4 cellular contexts compared by ENCODE assay signal in genomic region chr6:84821314-84821713, GRCh38. TPM values are rescaled to one million over a fixed set of nuclear protein-coding genes. Genes with fewer than 3 reads are reported as not detected.
"Had no signal": no experiment of that assay in that cellular context is flagged by ENCODE, and none has a peak within 500 bp of the region (broad histone marks: within the 10 kb centered on the region; RNA-seq: fewer than 3 reads in every experiment).

No MANE protein-coding gene starts in this region.

RNA-seq across cellular contexts. Expression of gene TBX18, which starts 56.9 kb away (rescaled TPM):
- total RNA-seq: naive thymus-derived CD8-positive, alpha-beta T cell; natural killer cell; natural killer cell treated with Interleukin-12 subunit alpha and Interleukin-12 subunit beta and Interleukin-15 and Interleukin-18, amount 100 ng/mL, for 72 hours had no signal
- polyA plus RNA-seq: naive thymus-derived CD8-positive, alpha-beta T cell; neural cell had no signal
